Comparison of ENCODE assay signal across 1 cellular context in the genomic region with DNA sequence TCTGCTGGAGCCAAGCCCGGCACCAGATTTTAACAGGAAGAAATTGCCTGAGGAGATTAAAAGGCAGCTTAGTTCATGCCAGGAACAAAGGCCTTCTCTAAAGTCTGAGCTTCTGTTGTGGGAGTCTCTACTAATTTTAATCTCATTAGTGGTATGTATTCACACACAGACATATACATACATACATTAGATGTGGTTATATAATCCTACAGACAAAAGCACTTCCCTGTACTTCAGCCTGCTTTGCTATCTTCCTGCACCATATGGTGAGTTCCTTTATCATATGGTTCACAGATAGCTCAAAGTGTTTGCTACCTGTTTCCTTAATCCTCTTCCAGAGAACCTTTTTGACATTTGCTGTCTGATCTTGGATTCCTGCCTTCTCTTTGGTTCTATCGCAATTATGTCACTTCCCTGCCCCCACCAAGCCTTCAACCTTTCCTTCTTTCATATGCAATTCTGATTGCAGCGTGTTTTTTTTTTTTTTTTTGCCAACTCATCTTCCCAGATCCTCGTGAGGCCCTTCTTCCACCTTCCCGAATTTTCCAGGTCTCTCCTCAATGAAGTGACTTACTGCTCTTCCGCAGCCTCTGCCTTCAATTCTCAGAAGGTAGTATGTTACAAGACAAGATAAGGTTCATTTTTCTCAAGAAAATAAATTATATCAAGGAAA.
TF ChIP-seq lines count a peak whose summit lies in the region.

No MANE protein-coding gene starts in this region.

TF ChIP-seq in K562, 482 proteins besides CTCF, POLR2A, EP300 and RAD21 (continued from another document and continues in another):
- TF ChIP-seq NCOR1 (IDR thresholded peaks at IDR 0.05) = peak; percentile 98
- TF ChIP-seq, protein P1, sequence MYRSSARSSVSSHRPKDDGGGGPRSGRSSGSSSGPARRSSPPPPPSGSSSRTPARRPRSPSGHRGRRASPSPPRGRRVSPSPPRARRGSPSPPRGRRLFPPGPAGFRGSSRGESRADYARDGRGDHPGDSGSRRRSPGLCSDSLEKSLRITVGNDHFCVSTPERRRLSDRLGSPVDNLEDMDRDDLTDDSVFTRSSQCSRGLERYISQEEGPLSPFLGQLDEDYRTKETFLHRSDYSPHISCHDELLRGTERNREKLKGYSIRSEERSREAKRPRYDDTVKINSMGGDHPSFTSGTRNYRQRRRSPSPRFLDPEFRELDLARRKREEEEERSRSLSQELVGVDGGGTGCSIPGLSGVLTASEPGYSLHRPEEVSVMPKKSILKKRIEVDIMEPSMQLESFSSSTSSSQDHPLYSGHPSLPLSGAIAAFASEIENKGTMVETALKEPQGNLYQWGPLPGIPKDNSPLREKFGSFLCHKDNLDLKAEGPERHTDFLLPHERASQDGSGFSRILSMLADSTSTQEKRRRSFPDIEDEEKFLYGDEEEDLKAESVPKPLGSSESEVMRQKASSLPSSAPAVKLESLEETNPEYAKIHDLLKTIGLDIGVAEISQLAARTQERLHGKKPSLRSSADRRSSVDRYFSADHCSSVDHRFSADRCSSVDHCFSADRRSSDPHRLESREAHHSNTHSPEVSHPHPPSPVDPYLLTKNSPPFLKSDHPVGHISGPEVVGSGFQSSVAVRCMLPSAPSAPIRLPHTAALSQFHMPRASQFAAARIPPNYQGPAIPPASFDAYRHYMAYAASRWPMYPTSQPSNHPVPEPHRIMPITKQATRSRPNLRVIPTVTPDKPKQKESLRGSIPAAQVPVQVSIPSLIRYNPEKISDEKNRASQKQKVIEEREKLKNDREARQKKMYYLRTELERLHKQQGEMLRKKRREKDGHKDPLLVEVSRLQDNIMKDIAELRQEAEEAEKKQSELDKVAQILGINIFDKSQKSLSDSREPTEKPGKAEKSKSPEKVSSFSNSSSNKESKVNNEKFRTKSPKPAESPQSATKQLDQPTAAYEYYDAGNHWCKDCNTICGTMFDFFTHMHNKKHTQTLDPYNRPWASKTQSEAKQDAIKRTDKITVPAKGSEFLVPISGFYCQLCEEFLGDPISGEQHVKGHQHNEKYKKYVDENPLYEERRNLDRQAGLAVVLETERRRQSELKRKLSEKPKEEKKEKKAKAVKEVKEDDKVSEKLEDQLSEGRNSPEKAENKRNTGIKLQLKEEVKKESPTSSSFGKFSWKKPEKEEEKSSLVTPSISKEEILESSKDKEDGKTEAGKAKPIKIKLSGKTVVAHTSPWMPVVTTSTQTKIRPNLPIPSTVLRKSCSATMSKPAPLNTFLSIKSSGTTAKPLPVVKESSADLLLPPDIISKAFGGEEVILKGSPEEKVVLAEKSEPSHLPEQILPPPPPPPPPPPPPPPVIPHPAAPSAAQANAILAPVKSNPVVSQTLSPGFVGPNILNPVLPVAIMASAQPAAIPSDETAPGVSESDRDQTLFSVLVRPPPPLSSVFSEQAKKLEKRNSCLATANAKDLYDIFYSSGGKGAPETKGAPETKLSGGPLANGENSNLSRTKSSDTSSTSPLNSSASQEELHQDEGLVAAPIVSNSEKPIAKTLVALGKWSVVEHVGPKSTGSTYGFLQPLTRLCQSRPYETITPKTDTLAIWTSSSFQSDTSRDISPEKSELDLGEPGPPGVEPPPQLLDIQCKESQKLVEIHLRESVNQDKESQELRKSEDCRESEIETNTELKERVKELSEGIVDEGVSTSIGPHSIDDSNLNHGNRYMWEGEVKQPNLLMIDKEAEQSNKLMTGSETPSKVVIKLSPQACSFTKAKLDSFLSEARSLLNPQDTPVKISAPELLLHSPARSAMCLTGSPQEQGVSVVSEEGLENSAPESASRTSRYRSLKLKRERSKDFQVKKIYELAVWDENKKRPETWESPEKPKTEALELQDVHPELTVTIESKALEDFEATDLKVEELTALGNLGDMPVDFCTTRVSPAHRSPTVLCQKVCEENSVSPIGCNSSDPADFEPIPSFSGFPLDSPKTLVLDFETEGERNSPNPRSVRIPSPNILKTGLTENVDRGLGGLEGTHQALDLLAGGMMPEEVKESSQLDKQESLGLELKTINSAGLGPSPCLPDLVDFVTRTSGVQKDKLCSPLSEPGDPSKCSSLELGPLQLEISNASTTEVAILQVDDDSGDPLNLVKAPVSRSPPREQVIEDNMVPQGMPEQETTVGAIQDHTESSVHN (IDR thresholded peaks at IDR 0.05; ENCODE audit: borderline replicate concordance in 1 of 2, low read depth in 1 of 2) = peak in 1 of 2 experiments; percentile 94; a peak in 2 of 4 replicates
- TF ChIP-seq PPARD (CRISPR knock-in tag; IDR thresholded peaks at IDR 0.05) = no peak
- no peak for TF ChIP-seq ZKSCAN8 (CRISPR knock-in tag; IDR thresholded peaks at IDR 0.05)
- peak; percentile 60 to 95 for TF ChIP-seq RCOR1 (IDR thresholded peaks at IDR 0.05; ENCODE audit: borderline replicate concordance in 1 of 2, low read depth in 2 of 2, low read length in 2 of 2)
- no peak for TF ChIP-seq ZNF274 (IDR thresholded peaks at IDR 0.05; ENCODE audit: borderline replicate concordance, low read depth, low read length)
- TF ChIP-seq, protein P2, sequence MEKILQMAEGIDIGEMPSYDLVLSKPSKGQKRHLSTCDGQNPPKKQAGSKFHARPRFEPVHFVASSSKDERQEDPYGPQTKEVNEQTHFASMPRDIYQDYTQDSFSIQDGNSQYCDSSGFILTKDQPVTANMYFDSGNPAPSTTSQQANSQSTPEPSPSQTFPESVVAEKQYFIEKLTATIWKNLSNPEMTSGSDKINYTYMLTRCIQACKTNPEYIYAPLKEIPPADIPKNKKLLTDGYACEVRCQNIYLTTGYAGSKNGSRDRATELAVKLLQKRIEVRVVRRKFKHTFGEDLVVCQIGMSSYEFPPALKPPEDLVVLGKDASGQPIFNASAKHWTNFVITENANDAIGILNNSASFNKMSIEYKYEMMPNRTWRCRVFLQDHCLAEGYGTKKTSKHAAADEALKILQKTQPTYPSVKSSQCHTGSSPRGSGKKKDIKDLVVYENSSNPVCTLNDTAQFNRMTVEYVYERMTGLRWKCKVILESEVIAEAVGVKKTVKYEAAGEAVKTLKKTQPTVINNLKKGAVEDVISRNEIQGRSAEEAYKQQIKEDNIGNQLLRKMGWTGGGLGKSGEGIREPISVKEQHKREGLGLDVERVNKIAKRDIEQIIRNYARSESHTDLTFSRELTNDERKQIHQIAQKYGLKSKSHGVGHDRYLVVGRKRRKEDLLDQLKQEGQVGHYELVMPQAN (IDR thresholded peaks at IDR 0.05; ENCODE audit: borderline replicate concordance) = peak; percentile 76; the same call in 1 of the 2 replicates
- TF ChIP-seq ZNF785 (CRISPR knock-in tag; IDR thresholded peaks at IDR 0.05) = no peak
- peak; percentile 37; the same call in 1 of the 2 replicates for TF ChIP-seq NR2C1 (IDR thresholded peaks at IDR 0.05)
- no peak for TF ChIP-seq NR2C1 (tag; IDR thresholded peaks at IDR 0.05)
- TF ChIP-seq XRCC5 (IDR thresholded peaks at IDR 0.05; ENCODE audit: low read depth, low read length) = no peak
- TF ChIP-seq ZSCAN32 (CRISPR knock-in tag; IDR thresholded peaks at IDR 0.05) = no peak
- TF ChIP-seq HMGN3 (IDR thresholded peaks at IDR 0.05; ENCODE audit: borderline replicate concordance, extremely low read depth, insufficient read length, low read depth, low read length) = no peak
- TF ChIP-seq, protein P3, sequence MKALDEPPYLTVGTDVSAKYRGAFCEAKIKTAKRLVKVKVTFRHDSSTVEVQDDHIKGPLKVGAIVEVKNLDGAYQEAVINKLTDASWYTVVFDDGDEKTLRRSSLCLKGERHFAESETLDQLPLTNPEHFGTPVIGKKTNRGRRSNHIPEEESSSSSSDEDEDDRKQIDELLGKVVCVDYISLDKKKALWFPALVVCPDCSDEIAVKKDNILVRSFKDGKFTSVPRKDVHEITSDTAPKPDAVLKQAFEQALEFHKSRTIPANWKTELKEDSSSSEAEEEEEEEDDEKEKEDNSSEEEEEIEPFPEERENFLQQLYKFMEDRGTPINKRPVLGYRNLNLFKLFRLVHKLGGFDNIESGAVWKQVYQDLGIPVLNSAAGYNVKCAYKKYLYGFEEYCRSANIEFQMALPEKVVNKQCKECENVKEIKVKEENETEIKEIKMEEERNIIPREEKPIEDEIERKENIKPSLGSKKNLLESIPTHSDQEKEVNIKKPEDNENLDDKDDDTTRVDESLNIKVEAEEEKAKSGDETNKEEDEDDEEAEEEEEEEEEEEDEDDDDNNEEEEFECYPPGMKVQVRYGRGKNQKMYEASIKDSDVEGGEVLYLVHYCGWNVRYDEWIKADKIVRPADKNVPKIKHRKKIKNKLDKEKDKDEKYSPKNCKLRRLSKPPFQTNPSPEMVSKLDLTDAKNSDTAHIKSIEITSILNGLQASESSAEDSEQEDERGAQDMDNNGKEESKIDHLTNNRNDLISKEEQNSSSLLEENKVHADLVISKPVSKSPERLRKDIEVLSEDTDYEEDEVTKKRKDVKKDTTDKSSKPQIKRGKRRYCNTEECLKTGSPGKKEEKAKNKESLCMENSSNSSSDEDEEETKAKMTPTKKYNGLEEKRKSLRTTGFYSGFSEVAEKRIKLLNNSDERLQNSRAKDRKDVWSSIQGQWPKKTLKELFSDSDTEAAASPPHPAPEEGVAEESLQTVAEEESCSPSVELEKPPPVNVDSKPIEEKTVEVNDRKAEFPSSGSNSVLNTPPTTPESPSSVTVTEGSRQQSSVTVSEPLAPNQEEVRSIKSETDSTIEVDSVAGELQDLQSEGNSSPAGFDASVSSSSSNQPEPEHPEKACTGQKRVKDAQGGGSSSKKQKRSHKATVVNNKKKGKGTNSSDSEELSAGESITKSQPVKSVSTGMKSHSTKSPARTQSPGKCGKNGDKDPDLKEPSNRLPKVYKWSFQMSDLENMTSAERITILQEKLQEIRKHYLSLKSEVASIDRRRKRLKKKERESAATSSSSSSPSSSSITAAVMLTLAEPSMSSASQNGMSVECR (CRISPR knock-in tag; IDR thresholded peaks at IDR 0.05) = no peak
- TF ChIP-seq, protein P4, sequence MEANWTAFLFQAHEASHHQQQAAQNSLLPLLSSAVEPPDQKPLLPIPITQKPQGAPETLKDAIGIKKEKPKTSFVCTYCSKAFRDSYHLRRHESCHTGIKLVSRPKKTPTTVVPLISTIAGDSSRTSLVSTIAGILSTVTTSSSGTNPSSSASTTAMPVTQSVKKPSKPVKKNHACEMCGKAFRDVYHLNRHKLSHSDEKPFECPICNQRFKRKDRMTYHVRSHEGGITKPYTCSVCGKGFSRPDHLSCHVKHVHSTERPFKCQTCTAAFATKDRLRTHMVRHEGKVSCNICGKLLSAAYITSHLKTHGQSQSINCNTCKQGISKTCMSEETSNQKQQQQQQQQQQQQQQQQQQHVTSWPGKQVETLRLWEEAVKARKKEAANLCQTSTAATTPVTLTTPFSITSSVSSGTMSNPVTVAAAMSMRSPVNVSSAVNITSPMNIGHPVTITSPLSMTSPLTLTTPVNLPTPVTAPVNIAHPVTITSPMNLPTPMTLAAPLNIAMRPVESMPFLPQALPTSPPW (CRISPR knock-in tag; IDR thresholded peaks at IDR 0.05) = peak; percentile 20; the same call in 1 of the 2 replicates
- TF ChIP-seq ZC3H8 (IDR thresholded peaks at IDR 0.05) = peak; percentile 91
- TF ChIP-seq POLR2AphosphoS5 (IDR thresholded peaks at IDR 0.05; ENCODE audit: control insufficient read depth, insufficient read depth, low read depth, low read length) = peak; percentile 85
- TF ChIP-seq KDM4B (IDR thresholded peaks at IDR 0.05; ENCODE audit: borderline replicate concordance in 2 of 2, low read depth in 1 of 2) = no peak
- 0 out of 2 replicates have a peak, but pooled peaks have one; percentile 55 for TF ChIP-seq ZBED1 (IDR thresholded peaks at IDR 0.05)
- no peak for TF ChIP-seq ZNF77 (CRISPR knock-in tag; IDR thresholded peaks at IDR 0.05)
- TF ChIP-seq ZNF778 (CRISPR knock-in tag; IDR thresholded peaks at IDR 0.05) = no peak
- peak; percentile 80 to 85 for TF ChIP-seq FOXK2 (conservative IDR thresholded peaks at IDR 0.05 in 1 of 2, IDR thresholded peaks at IDR 0.05 in 1 of 2; ENCODE audit: low read depth in 2 of 2)
- peak; percentile 78 for TF ChIP-seq MTA3 (IDR thresholded peaks at IDR 0.05; ENCODE audit: borderline replicate concordance)
- TF ChIP-seq SMC3 (conservative IDR thresholded peaks at IDR 0.05; ENCODE audit: insufficient read depth, low read depth, low read length) = no peak
- peak; percentile 91 for TF ChIP-seq STAT5A (IDR thresholded peaks at IDR 0.05; ENCODE audit: borderline replicate concordance, low read length)
- TF ChIP-seq, protein P5, sequence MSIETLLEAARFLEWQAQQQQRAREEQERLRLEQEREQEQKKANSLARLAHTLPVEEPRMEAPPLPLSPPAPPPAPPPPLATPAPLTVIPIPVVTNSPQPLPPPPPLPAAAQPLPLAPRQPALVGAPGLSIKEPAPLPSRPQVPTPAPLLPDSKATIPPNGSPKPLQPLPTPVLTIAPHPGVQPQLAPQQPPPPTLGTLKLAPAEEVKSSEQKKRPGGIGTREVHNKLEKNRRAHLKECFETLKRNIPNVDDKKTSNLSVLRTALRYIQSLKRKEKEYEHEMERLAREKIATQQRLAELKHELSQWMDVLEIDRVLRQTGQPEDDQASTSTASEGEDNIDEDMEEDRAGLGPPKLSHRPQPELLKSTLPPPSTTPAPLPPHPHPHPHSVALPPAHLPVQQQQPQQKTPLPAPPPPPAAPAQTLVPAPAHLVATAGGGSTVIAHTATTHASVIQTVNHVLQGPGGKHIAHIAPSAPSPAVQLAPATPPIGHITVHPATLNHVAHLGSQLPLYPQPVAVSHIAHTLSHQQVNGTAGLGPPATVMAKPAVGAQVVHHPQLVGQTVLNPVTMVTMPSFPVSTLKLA (conservative IDR thresholded peaks at IDR 0.05) = peak; percentile 37 to 60; a peak in 3 of 4 replicates
- no peak for TF ChIP-seq ZNF23 (CRISPR knock-in tag; IDR thresholded peaks at IDR 0.05)
- TF ChIP-seq RBFOX2 (IDR thresholded peaks at IDR 0.05; ENCODE audit: low read depth, low read length) = no peak
- no peak for TF ChIP-seq IFI16 (CRISPR knock-in tag; IDR thresholded peaks at IDR 0.05)
- no peak for TF ChIP-seq NUFIP1 (IDR thresholded peaks at IDR 0.05; ENCODE audit: partially characterized antibody)
- TF ChIP-seq GATAD2B (IDR thresholded peaks at IDR 0.05; ENCODE audit: borderline replicate concordance) = peak; percentile 73
- peak; percentile 86 for TF ChIP-seq NCOA4 (IDR thresholded peaks at IDR 0.05; ENCODE audit: partially characterized antibody)
- TF ChIP-seq, protein P6, sequence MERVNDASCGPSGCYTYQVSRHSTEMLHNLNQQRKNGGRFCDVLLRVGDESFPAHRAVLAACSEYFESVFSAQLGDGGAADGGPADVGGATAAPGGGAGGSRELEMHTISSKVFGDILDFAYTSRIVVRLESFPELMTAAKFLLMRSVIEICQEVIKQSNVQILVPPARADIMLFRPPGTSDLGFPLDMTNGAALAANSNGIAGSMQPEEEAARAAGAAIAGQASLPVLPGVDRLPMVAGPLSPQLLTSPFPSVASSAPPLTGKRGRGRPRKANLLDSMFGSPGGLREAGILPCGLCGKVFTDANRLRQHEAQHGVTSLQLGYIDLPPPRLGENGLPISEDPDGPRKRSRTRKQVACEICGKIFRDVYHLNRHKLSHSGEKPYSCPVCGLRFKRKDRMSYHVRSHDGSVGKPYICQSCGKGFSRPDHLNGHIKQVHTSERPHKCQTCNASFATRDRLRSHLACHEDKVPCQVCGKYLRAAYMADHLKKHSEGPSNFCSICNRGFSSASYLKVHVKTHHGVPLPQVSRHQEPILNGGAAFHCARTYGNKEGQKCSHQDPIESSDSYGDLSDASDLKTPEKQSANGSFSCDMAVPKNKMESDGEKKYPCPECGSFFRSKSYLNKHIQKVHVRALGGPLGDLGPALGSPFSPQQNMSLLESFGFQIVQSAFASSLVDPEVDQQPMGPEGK (CRISPR knock-in tag; IDR thresholded peaks at IDR 0.05; ENCODE audit: borderline replicate concordance) = no peak
- TF ChIP-seq, protein P7, sequence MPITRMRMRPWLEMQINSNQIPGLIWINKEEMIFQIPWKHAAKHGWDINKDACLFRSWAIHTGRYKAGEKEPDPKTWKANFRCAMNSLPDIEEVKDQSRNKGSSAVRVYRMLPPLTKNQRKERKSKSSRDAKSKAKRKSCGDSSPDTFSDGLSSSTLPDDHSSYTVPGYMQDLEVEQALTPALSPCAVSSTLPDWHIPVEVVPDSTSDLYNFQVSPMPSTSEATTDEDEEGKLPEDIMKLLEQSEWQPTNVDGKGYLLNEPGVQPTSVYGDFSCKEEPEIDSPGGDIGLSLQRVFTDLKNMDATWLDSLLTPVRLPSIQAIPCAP (CRISPR knock-in tag; IDR thresholded peaks at IDR 0.05; ENCODE audit: borderline replicate concordance) = no peak
- TF ChIP-seq ILF3 (IDR thresholded peaks at IDR 0.05; ENCODE audit: borderline replicate concordance) = peak; percentile 42; the same call in 1 of the 2 replicates
- TF ChIP-seq KAT2B (IDR thresholded peaks at IDR 0.05; ENCODE audit: low read depth, low read length) = no peak
